23 cellular contexts compared by ENCODE assay signal in the genomic region with DNA sequence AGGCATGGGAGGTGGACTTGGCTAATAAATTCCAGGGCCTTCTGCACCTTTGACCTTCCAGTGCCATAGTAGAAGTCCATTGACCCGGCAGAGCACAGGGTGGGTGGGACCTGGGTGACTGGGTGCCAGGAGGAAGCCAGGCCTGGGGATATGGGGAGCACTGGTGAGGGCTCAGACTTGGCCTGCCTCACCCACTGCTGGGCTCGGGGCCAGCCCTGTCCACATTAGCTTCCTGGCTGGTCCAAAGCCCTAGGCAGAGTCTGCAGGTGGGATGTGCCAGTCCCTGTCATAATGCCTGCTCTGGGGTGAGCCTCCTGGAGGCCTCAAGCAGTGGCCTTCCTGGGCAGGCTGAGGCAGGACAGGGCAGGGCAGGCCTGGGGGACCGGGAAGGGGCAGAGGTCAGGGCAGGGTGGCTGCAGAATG. TPM values are rescaled to one million over a fixed set of nuclear protein-coding genes. Genes with fewer than 3 reads are reported as not detected.
A peak's percentile ranks its signal among the peaks of the same experiment; 100 is the strongest.
DNase-seq lines count a peak whose midpoint lies in the region; ATAC-seq, FAIRE-seq and TF ChIP-seq lines count a peak whose summit lies in the region.
"Had no signal": no experiment of that assay in that cellular context is flagged by ENCODE, and none has a peak within 500 bp of the region (broad histone marks: within the 10 kb centered on the region; RNA-seq: fewer than 3 reads in every experiment).

No MANE protein-coding gene starts in this region.

- TF ChIP-seq CTCF in liver (IDR thresholded peaks at IDR 0.05; ENCODE audit: low read depth, low read length, missing input control): no peak
- no peak for TF ChIP-seq CTCF in HepG2 (CRISPR knock-in tag; IDR thresholded peaks at IDR 0.05)
- TF ChIP-seq CTCF in CD4-positive, alpha-beta T cell (IDR thresholded peaks at IDR 0.05): no peak

- no peak overlapping the region for H2AFZ ChIP-seq in HepG2 (ENCODE audit: low read length)

- no peaks in the 10 kb centered on the region for H3K9me3 ChIP-seq in liver (ENCODE audit: control insufficient read depth in 4 of 4, low read length in 3 of 4)
- H3K9me3 ChIP-seq in HepG2 (ENCODE audit: low read length): no peaks in the 10 kb centered on the region
- H3K9me3 ChIP-seq in CD4-positive, alpha-beta T cell (ENCODE audit: control insufficient read depth, low read length): no peaks in the 10 kb centered on the region

- H3K79me2 ChIP-seq in HepG2 (ENCODE audit: insufficient read depth, low read length): no peaks in the 10 kb centered on the region

- no peaks in the 10 kb centered on the region for H3K9me3 Mint-ChIP-seq in CD4-positive, alpha-beta T cell

- TF ChIP-seq RAD21 in liver (IDR thresholded peaks at IDR 0.05) (no peak), HepG2 (CRISPR knock-in tag; IDR thresholded peaks at IDR 0.05) (no peak)

- no peak overlapping the region for H3K4me2 ChIP-seq in HepG2 (ENCODE audit: low read depth, low read length)

- H3K36me3 Mint-ChIP-seq in CD4-positive, alpha-beta T cell (ENCODE audit: low read depth): no peaks in the 10 kb centered on the region

- H3K4me3 Mint-ChIP-seq in CD4-positive, alpha-beta T cell: no peak overlapping the region

- no peaks in the 10 kb centered on the region for H3K27me3 ChIP-seq in liver (ENCODE audit: control insufficient read depth in 4 of 4, insufficient read depth in 4 of 4, low read length in 3 of 4)
- H3K27me3 ChIP-seq in HepG2 (ENCODE audit: control insufficient read depth in 1 of 2, insufficient read depth in 2 of 2, low read length in 2 of 2): no peaks in the 10 kb centered on the region; a peak in 2 of 5 replicates
- no peaks in the 10 kb centered on the region; the same call in 1 of the 2 replicates for H3K27me3 ChIP-seq in H7 (ENCODE audit: control insufficient read depth, insufficient read depth, low read length)
- H3K27me3 ChIP-seq in CD4-positive, alpha-beta T cell (ENCODE audit: control insufficient read depth, insufficient read depth, low read length): no peaks in the 10 kb centered on the region

- BruUV-seq in HepG2 (replicated peaks; lab: Mats Ljungman, UMichigan): no TSS peak

- POLR2A ChIA-PET in HepG2 (lab: Yijun Ruan, JAX): no interaction called here
- POLR2A ChIA-PET in CD4-positive, alpha-beta T cell (lab: Charles Lee): no interaction called here

- no peak for TF ChIP-seq POLR2A in HepG2 (IDR thresholded peaks at IDR 0.05; ENCODE audit: insufficient read depth in 1 of 2, low read depth in 2 of 2, low read length in 2 of 2)

- H4K20me1 ChIP-seq in HepG2 (ENCODE audit: insufficient read depth, low read length): no peaks in the 10 kb centered on the region

- H3K27me3 Mint-ChIP-seq in CD4-positive, alpha-beta T cell: no peaks in the 10 kb centered on the region

- TF ChIP-seq EP300 in HepG2 (IDR thresholded peaks at IDR 0.05; ENCODE audit: low read depth in 2 of 2, low read length in 2 of 2) (no peak), HepG2 (CRISPR knock-in tag; IDR thresholded peaks at IDR 0.05; ENCODE audit: borderline replicate concordance) (no peak)

- H3K4me3 ChIP-seq in liver (ENCODE audit: low read depth in 1 of 3, low read length in 3 of 3) (no peak overlapping the region), HepG2 (replicated peaks in 1 of 3; ENCODE audit: insufficient read depth in 1 of 3, low read depth in 2 of 3, low read length in 3 of 3) (no peak overlapping the region), H7 (ENCODE audit: insufficient read depth, low read depth, low read length) (no peak overlapping the region)

- DNase-seq in HepG2 (ENCODE audit: low spot score) (no peak), ecto neural progenitor cell (ENCODE audit: low spot score) (peak; percentile 42), mesenteric fat pad (ENCODE audit: low spot score) (peak; percentile 71), H7 (no peak), cortex of kidney (lab: John Stamatoyannopoulos, UW) (no peak)
- DNase-seq in CD4-positive, alpha-beta T cell: no peak
- no peak for DNase-seq in stimulated activated CD4-positive, alpha-beta T cell treated with anti-CD3 and anti-CD28 coated beads, Interleukin-2, amount 100 ng/mL, for 48 hours
- DNase-seq: DMS79, IMR-90, NCI-H1048, NCI-H1436, NCI-H2029, NCI-H774, RPMI8226, SIG-M5 had no signal

- no peak for ATAC-seq in HepG2
- ATAC-seq in CD4-positive, alpha-beta T cell (ENCODE audit: poor library complexity): no peak
- ATAC-seq: SK-N-SH treated with all-trans-retinoic acid at 6 μM for 48 hours had no signal

- no peaks in the 10 kb centered on the region for H3K4me1 Mint-ChIP-seq in CD4-positive, alpha-beta T cell (ENCODE audit: low read depth)

- WGBS in liver: 45% methylated on average over 3 of the region's 3 CpGs
- WGBS in HepG2 (ENCODE audit: low lambda C conversion rate): 0% methylated on average over 1 of the region's 3 CpGs

- H3K4me1 ChIP-seq in liver (ENCODE audit: control insufficient read depth in 4 of 4, insufficient read depth in 4 of 4, low read length in 3 of 4): peaks cover 0 to 8% (median 4%) of the 10 kb centered on the region in 4 donors
- H3K4me1 ChIP-seq in HepG2 (ENCODE audit: insufficient read depth, low read length): no peaks in the 10 kb centered on the region

- no peak for FAIRE-seq in HepG2 (lab: Jason Lieb, UNC)
- FAIRE-seq: H54 had no signal

- no peak overlapping the region for H3K27ac Mint-ChIP-seq in CD4-positive, alpha-beta T cell

- H3K27ac ChIP-seq in liver (ENCODE audit: low read depth in 1 of 2, low read length in 2 of 2) (no peak overlapping the region), HepG2 (ENCODE audit: extremely low read length, insufficient read depth, low read length) (no peak overlapping the region)
- no peak overlapping the region for H3K27ac ChIP-seq in CD4-positive, alpha-beta T cell (ENCODE audit: low read depth, low read length)
- H3K27ac ChIP-seq: C4-2B had no signal

- no peak overlapping the region for H3K9ac ChIP-seq in liver (ENCODE audit: low read depth in 1 of 2, low read length in 2 of 2)
- no peak overlapping the region for H3K9ac ChIP-seq in HepG2 (ENCODE audit: insufficient read depth, low read depth, low read length)

- CTCF ChIA-PET in HepG2 (lab: Yijun Ruan, JAX; ENCODE audit: low intra/inter-chr PET ratio, low total read pairs): no interaction called here
- CTCF ChIA-PET in CD4-positive, alpha-beta T cell (lab: Charles Lee): no interaction called here

- intact Hi-C loops in HepG2 (cut with micrococcal nuclease; ENCODE audit: unreplicated experiment): no loop called here
- intact Hi-C loops in CD4-positive, alpha-beta T cell (cut with DNase I, micrococcal nuclease): no loop called here

- in situ Hi-C loops in HepG2 (cut with HindIII; ENCODE audit: extremely low pct_ligation_motif_present, low pct_unique_long_range_greater_than_20kb): no loop called here

- H3K36me3 ChIP-seq in liver (ENCODE audit: control insufficient read depth in 4 of 4, insufficient read depth in 3 of 4, low read depth in 1 of 4, low read length in 3 of 4) (no peaks in the 10 kb centered on the region), HepG2 (replicated peaks in 1 of 2; ENCODE audit: control insufficient read depth in 1 of 2, insufficient read depth in 2 of 2, low read length in 2 of 2) (no peaks in the 10 kb centered on the region), H7 (replicated peaks; ENCODE audit: control insufficient read depth, insufficient read depth, low read length) (no peaks in the 10 kb centered on the region)

RNA-seq across cellular contexts. Expression of gene CHRNB4, which starts 38.1 kb away (rescaled TPM):
- total RNA-seq in liver (not detected), HepG2 (2016; rRNA removed; fragmentation: Illumina TruSeq; extraction: Trizol) (not detected in 2 replicates), mesenteric fat pad (not detected)
- polyA plus RNA-seq in liver (not detected), HepG2 (2011; rRNA removed) (not detected in 2 replicates)
- total RNA-seq in HepG2 (2016; cell fraction: cytosol; rRNA removed; fragmentation: Illumina TruSeq; extraction: Trizol; ENCODE audit: low read depth): not detected in 2 replicates
- not detected in 2 replicates for total RNA-seq in HepG2 (2016; cell fraction: insoluble cytoplasmic fraction; rRNA removed; fragmentation: Illumina TruSeq; extraction: Trizol)
- total RNA-seq in HepG2 (2016; cell fraction: membrane; rRNA removed; fragmentation: Illumina TruSeq; extraction: Trizol): not detected in 2 replicates
- total RNA-seq in HepG2 (2016; cell fraction: nucleus; rRNA removed; fragmentation: Illumina TruSeq; extraction: Trizol): not detected in 2 replicates
- not detected in 2 replicates for polyA plus RNA-seq in HepG2 (2011; cell fraction: cytosol; rRNA removed)
- 0.03 TPM in 1 of 2 replicates, not detected in the other for polyA plus RNA-seq in HepG2 (2011; cell fraction: nucleus; rRNA removed)
- polyA plus RNA-seq in HepG2 (2012): not detected in 2 replicates
- not detected in 2 replicates for polyA plus RNA-seq in HepG2 (2016; cell fraction: cytosol; fragmentation: Illumina TruSeq; extraction: Trizol; ENCODE audit: low read depth)
- not detected in 2 replicates for polyA plus RNA-seq in HepG2 (2016; cell fraction: insoluble cytoplasmic fraction; fragmentation: Illumina TruSeq; extraction: Trizol; ENCODE audit: low read depth)
- polyA plus RNA-seq in HepG2 (2016; cell fraction: membrane; fragmentation: Illumina TruSeq; extraction: Trizol; ENCODE audit: low read depth): not detected in 2 replicates
- polyA plus RNA-seq in HepG2 (2016; cell fraction: nucleus; fragmentation: Illumina TruSeq; extraction: Trizol; ENCODE audit: insufficient read depth, low read depth): not detected in 2 replicates
- polyA minus RNA-seq in HepG2 (2011; rRNA and poly(A)+ RNA removed; ENCODE audit: low replicate concordance): 0.05 and 0.98 TPM in 2 replicates
- polyA minus RNA-seq in HepG2 (2011; cell fraction: cytosol; rRNA and poly(A)+ RNA removed): not detected in 2 replicates
- polyA minus RNA-seq in HepG2 (2011; cell fraction: nucleus; rRNA and poly(A)+ RNA removed): not detected in 2 replicates
- 2.7 and 4.3 TPM in 2 replicates for total RNA-seq in H7 (2014; rRNA removed; shearing (Covaris generic))
- not detected for total RNA-seq in CD4-positive, alpha-beta T cell
- total RNA-seq: A673, HT-29, IMR-90, M059J had no signal
- polyA plus RNA-seq: IMR-90 had no signal

RNA-seq across cellular contexts. Expression of gene CHRNA3, which starts 58.3 kb away (rescaled TPM):
- total RNA-seq in liver: not detected
- not detected for polyA plus RNA-seq in liver
- total RNA-seq in HepG2 (2016; rRNA removed; fragmentation: Illumina TruSeq; extraction: Trizol): not detected in 2 replicates
- total RNA-seq in HepG2 (2016; cell fraction: cytosol; rRNA removed; fragmentation: Illumina TruSeq; extraction: Trizol; ENCODE audit: low read depth): not detected in 2 replicates
- not detected in 2 replicates for total RNA-seq in HepG2 (2016; cell fraction: insoluble cytoplasmic fraction; rRNA removed; fragmentation: Illumina TruSeq; extraction: Trizol)
- not detected in 2 replicates for total RNA-seq in HepG2 (2016; cell fraction: membrane; rRNA removed; fragmentation: Illumina TruSeq; extraction: Trizol)
- total RNA-seq in HepG2 (2016; cell fraction: nucleus; rRNA removed; fragmentation: Illumina TruSeq; extraction: Trizol): not detected in 2 replicates
- not detected in 2 replicates for polyA plus RNA-seq in HepG2 (2011; rRNA removed)
- not detected in 2 replicates for polyA plus RNA-seq in HepG2 (2011; cell fraction: cytosol; rRNA removed)
- polyA plus RNA-seq in HepG2 (2011; cell fraction: nucleus; rRNA removed): not detected in 2 replicates
- 0.64 TPM in 1 of 2 replicates, not detected in the other for polyA plus RNA-seq in HepG2 (2012)
- polyA plus RNA-seq in HepG2 (2016; cell fraction: cytosol; fragmentation: Illumina TruSeq; extraction: Trizol; ENCODE audit: low read depth): not detected in 2 replicates
- polyA plus RNA-seq in HepG2 (2016; cell fraction: insoluble cytoplasmic fraction; fragmentation: Illumina TruSeq; extraction: Trizol; ENCODE audit: low read depth): not detected in 2 replicates
- not detected in 2 replicates for polyA plus RNA-seq in HepG2 (2016; cell fraction: membrane; fragmentation: Illumina TruSeq; extraction: Trizol; ENCODE audit: low read depth)
- not detected in 2 replicates for polyA plus RNA-seq in HepG2 (2016; cell fraction: nucleus; fragmentation: Illumina TruSeq; extraction: Trizol; ENCODE audit: insufficient read depth, low read depth)
- not detected in 2 replicates for polyA minus RNA-seq in HepG2 (2011; rRNA and poly(A)+ RNA removed; ENCODE audit: low replicate concordance)
- not detected in 2 replicates for polyA minus RNA-seq in HepG2 (2011; cell fraction: cytosol; rRNA and poly(A)+ RNA removed)
- not detected in 2 replicates for polyA minus RNA-seq in HepG2 (2011; cell fraction: nucleus; rRNA and poly(A)+ RNA removed)
- total RNA-seq in mesenteric fat pad: not detected
- 2.6 and 4.4 TPM in 2 replicates for total RNA-seq in H7 (2014; rRNA removed; shearing (Covaris generic))
- not detected for total RNA-seq in CD4-positive, alpha-beta T cell
- total RNA-seq: A673, HT-29, IMR-90, M059J, NCI-H460 had no signal
- polyA plus RNA-seq: IMR-90 had no signal

Comparison
In these comparisons a context has a peak if more than half of its experiments do, and no peak if none do; other contexts are left out.
1. DNase-seq: peak in ecto neural progenitor cell (single experiment) and mesenteric fat pad (single experiment); none in HepG2 (single experiment), H7 (single experiment), CD4-positive, alpha-beta T cell (0 of 10), cortex of kidney (single experiment) and stimulated activated CD4-positive, alpha-beta T cell treated with anti-CD3 and anti-CD28 coated beads, Interleukin-2, amount 100 ng/mL, for 48 hours (0 of 2).